1 cellular context compared by ENCODE assay signal in the genomic region with DNA sequence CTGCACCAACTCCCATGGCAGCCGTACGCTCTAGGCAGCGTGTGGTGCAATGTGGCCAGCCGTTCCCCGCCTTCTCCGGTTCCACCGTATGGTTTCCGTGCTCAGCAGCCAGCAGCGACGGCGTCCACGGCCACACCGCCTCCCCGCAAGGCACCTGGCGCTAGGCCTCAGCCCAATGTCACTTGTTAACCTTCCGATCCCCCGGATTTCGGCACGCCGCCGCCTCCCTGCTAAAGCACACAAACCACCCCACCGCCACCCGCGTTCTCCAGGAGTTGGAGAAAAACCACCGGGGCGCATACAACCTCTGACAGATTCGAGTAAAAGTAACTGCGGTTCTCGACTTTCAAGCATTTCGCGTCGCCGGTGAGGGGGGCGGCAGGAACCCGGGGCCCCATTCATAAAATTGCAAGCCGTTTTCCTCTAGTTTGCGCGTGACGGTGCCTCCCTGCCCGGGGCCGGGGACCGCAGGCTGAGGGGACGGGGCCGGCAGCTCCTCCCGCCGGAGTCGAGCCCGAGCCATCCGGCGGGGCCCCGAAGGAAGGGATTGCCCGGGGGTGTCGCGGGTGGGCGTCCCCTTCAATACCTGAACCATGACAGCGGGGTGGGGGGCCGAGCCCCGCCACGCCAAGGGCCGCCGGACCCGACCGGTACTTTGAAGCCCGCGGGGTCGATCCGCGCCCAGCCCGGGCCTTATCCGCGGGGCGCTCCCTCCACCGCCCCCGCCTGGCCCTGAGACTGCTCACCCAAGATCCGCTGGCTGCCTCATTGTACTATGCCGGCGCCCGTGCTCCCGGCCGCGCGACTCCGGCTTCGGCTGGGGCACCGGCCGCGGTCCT.
TF ChIP-seq lines count a peak whose summit lies in the region.

A gene with protein sequence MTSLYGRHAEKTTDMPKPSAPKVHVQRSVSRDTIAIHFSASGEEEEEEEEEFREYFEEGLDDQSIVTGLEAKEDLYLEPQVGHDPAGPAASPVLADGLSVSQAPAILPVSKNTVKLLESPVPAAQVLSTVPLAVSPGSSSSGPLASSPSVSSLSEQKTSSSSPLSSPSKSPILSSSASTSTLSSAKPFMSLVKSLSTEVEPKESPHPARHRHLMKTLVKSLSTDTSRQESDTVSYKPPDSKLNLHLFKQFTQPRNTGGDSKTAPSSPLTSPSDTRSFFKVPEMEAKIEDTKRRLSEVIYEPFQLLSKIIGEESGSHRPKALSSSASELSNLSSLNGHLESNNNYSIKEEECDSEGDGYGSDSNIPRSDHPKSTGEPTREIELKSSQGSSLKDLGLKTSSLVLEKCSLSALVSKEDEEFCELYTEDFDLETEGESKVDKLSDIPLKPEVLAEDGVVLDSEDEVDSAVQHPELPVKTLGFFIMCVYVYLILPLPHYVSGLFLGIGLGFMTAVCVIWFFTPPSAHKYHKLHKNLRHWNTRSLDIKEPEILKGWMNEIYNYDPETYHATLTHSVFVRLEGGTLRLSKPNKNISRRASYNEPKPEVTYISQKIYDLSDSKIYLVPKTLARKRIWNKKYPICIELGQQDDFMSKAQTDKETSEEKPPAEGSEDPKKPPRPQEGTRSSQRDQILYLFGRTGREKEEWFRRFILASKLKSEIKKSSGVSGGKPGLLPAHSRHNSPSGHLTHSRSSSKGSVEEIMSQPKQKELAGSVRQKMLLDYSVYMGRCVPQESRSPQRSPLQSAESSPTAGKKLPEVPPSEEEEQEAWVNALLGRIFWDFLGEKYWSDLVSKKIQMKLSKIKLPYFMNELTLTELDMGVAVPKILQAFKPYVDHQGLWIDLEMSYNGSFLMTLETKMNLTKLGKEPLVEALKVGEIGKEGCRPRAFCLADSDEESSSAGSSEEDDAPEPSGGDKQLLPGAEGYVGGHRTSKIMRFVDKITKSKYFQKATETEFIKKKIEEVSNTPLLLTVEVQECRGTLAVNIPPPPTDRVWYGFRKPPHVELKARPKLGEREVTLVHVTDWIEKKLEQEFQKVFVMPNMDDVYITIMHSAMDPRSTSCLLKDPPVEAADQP (minus strand): TSS at position 839 of the 839 bp plus-strand sequence. CDS start 49,043 bp downstream, outside the sequence.

TF ChIP-seq in SK-N-SH, 30 proteins besides CTCF, POLR2A, EP300 and RAD21:
- peak; percentile 66 for TF ChIP-seq POLR2AphosphoS5 (IDR thresholded peaks at IDR 0.05; ENCODE audit: low read depth, low read length)
- 0 out of 2 replicates have a peak, but pooled peaks have one; percentile 2 for TF ChIP-seq NRF1 (IDR thresholded peaks at IDR 0.05; ENCODE audit: low read depth, low read length)
- TF ChIP-seq, protein P1, sequence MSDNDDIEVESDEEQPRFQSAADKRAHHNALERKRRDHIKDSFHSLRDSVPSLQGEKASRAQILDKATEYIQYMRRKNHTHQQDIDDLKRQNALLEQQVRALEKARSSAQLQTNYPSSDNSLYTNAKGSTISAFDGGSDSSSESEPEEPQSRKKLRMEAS (IDR thresholded peaks at IDR 0.05; ENCODE audit: low read depth), result peak; percentile 80
- TF ChIP-seq SIN3A (IDR thresholded peaks at IDR 0.05; ENCODE audit: borderline replicate concordance, low read depth, low read length), result no peak; the same call in 1 of the 2 replicates
- TF ChIP-seq MXI1 (IDR thresholded peaks at IDR 0.05; ENCODE audit: low read depth, low read length), result peak; percentile 85; the same call in 1 of the 2 replicates
- TF ChIP-seq FOXJ3 (CRISPR knock-in tag; IDR thresholded peaks at IDR 0.05), result no peak
